12 cellular contexts compared by ENCODE assay signal in genomic region chr3:10816019-10816862, GRCh38. TPM values are rescaled to one million over a fixed set of nuclear protein-coding genes. Genes with fewer than 3 reads are reported as not detected.
DNase-seq lines count a peak whose midpoint lies in the region; ATAC-seq and TF ChIP-seq lines count a peak whose summit lies in the region.
"Had no signal": no experiment of that assay in that cellular context is flagged by ENCODE, and none has a peak within 500 bp of the region (broad histone marks: within the 10 kb centered on the region; RNA-seq: fewer than 3 reads in every experiment).

Gene SLC6A11, plus strand, starts transcription at chr3:10816228. Its CDS starts 38 bp downstream, at chr3:10816266.

- DNase-seq in PC-3 (peak; percentile 72), cardiac muscle cell (ENCODE audit: low read depth in 1 of 2, low spot score in 1 of 2) (peak; percentile 2 to 46), cerebellar nuclear complex (lab: John Stamatoyannopoulos, UW) (no peak)
- DNase-seq in activated CD4-positive, CD25-positive, alpha-beta regulatory T cell treated with anti-CD3 and anti-CD28 coated beads, Interleukin-2, amount 50 U/mL, for 72 hours, result no peak
- DNase-seq: activated CD4-positive, alpha-beta T cell treated with anti-CD3 and anti-CD28 coated beads for 4 hours; CD4-positive, alpha-beta T cell had no signal

- H3K79me2 ChIP-seq in PC-3 (ENCODE audit: low read length) (peaks cover 33% of the 10 kb centered on the region), parathyroid adenoma (no peaks in the 10 kb centered on the region)

- CTCF ChIA-PET in PC-3 (lab: Charles Lee), result no interaction called here

- BruUV-seq in PC-3 (replicated peaks; lab: Mats Ljungman, UMichigan), result no TSS peak

- H3K9me2 ChIP-seq in PC-3 (replicated peaks; ENCODE audit: low read length), result no peaks in the 10 kb centered on the region

- ATAC-seq in PC-3 (peak; percentile 71), HG03196 (IDR thresholded peaks at IDR 0.05; ENCODE audit: unreplicated experiment) (no peak), GM19397 (IDR thresholded peaks at IDR 0.05; ENCODE audit: unreplicated experiment) (no peak)

- H3K4me1 ChIP-seq in BLaER1 (peaks cover 12% of the 10 kb centered on the region), PC-3 (ENCODE audit: insufficient read depth, low read length) (peaks cover 34% of the 10 kb centered on the region), cardiac muscle cell (ENCODE audit: low read depth) (no peaks in the 10 kb centered on the region), parathyroid adenoma (no peaks in the 10 kb centered on the region)

- POLR2A ChIA-PET in PC-3 (lab: Charles Lee; ENCODE audit: unreplicated experiment), result interaction anchor here (0.6 to 1.5 kb wide), 2 partner anchors 43 to 161 kb away, joined by 3 to 6 read pairs; no protein-coding TSS in a partner anchor

- no peak within 1 kb of the TSS for H3K9ac ChIP-seq in BLaER1
- peak within 1 kb of the TSS; percentile 81 for H3K9ac ChIP-seq in PC-3 (ENCODE audit: low read length)
- no peak within 1 kb of the TSS for H3K9ac ChIP-seq in parathyroid adenoma

- peak within 1 kb of the TSS; percentile 60 for H3K4me3 ChIP-seq in BLaER1
- H3K4me3 ChIP-seq in PC-3 (ENCODE audit: low read length), result peak within 1 kb of the TSS; percentile 76
- peak within 1 kb of the TSS; percentile 24 for H3K4me3 ChIP-seq in cardiac muscle cell
- peak within 1 kb of the TSS; percentile 38 for H3K4me3 ChIP-seq in parathyroid adenoma (ENCODE audit: low read depth, low read length)

- H3K9me3 ChIP-seq in BLaER1 (no peaks in the 10 kb centered on the region), PC-3 (ENCODE audit: low read length) (no peaks in the 10 kb centered on the region), cardiac muscle cell (ENCODE audit: low read depth) (no peaks in the 10 kb centered on the region), parathyroid adenoma (ENCODE audit: control insufficient read depth, low read length) (no peaks in the 10 kb centered on the region)

- no peaks in the 10 kb centered on the region for H3K36me3 ChIP-seq in BLaER1
- H3K36me3 ChIP-seq in PC-3 (ENCODE audit: low read depth, low read length), result peaks cover 17% of the 10 kb centered on the region
- H3K36me3 ChIP-seq in cardiac muscle cell, result no peaks in the 10 kb centered on the region
- no peaks in the 10 kb centered on the region for H3K36me3 ChIP-seq in parathyroid adenoma (ENCODE audit: control insufficient read depth, insufficient read depth, low read length)

- TF ChIP-seq CTCF in PC-3 (conservative IDR thresholded peaks at IDR 0.05; ENCODE audit: low read depth, low read length) (no peak), cardiac muscle cell (IDR thresholded peaks at IDR 0.05; ENCODE audit: low read depth, low read length) (no peak), parathyroid adenoma (IDR thresholded peaks at IDR 0.05) (no peak)

- no peaks in the 10 kb centered on the region for H3F3A ChIP-seq in PC-3 (ENCODE audit: low read length, unreplicated experiment)

- H3K4me2 ChIP-seq in BLaER1, result peak within 1 kb of the TSS; percentile 90
- peak within 1 kb of the TSS; percentile 85 for H3K4me2 ChIP-seq in PC-3 (ENCODE audit: low read length)
- peak within 1 kb of the TSS; percentile 78 for H3K4me2 ChIP-seq in parathyroid adenoma (ENCODE audit: low read length)

- intact Hi-C loops in PC-3 (cut with micrococcal nuclease), result loop anchor here (10.0 kb wide), 1 partner anchor 69 kb away; no protein-coding TSS in a partner anchor

- no peaks in the 10 kb centered on the region; the same call in 1 of the 2 replicates for H4K20me1 ChIP-seq in BLaER1
- no peaks in the 10 kb centered on the region for H4K20me1 ChIP-seq in PC-3 (ENCODE audit: low read length)

- H3K27me3 ChIP-seq in BLaER1 (peaks cover 38% of the 10 kb centered on the region), PC-3 (ENCODE audit: low read length) (no peaks in the 10 kb centered on the region), cardiac muscle cell (peaks cover 80% of the 10 kb centered on the region), parathyroid adenoma (ENCODE audit: control insufficient read depth, insufficient read depth, low read length) (no peaks in the 10 kb centered on the region)

- peak within 1 kb of the TSS; percentile 75 for H2AFZ ChIP-seq in PC-3 (ENCODE audit: low read length)
- H2AFZ ChIP-seq in parathyroid adenoma, result peak within 1 kb of the TSS; percentile 91

- H3K27ac ChIP-seq in BLaER1, result no peak within 1 kb of the TSS
- H3K27ac ChIP-seq in PC-3 (ENCODE audit: low read length), result peak within 1 kb of the TSS; percentile 66
- H3K27ac ChIP-seq in cardiac muscle cell, result no peak within 1 kb of the TSS
- no peak within 1 kb of the TSS for H3K27ac ChIP-seq in parathyroid adenoma

RNA-seq across cellular contexts. Expression of gene SLC6A11, which starts in this region (rescaled TPM):
- total RNA-seq in PC-3 (2014; rRNA removed) (34.0 and 37.1 TPM in 2 replicates), cardiac muscle cell (0.04 and 0.18 TPM in 2 replicates)
- polyA plus RNA-seq in cardiac muscle cell, result not detected in 2 replicates
- total RNA-seq: CD4-positive, alpha-beta T cell; pulmonary artery endothelial cell had no signal
- polyA plus RNA-seq: IgD-negative memory B cell had no signal

Comparison
In these comparisons a context has a peak if more than half of its experiments do, and no peak if none do; other contexts are left out.
1. RNA of gene SLC6A11 (total RNA-seq): 34.0 to 37.1 TPM in PC-3; 0.04 to 0.18 TPM in cardiac muscle cell; every median in the first group is over 10 times any median in the second.
2. Peak in DNase-seq and H3K4me3 ChIP-seq in cardiac muscle cell; RNA of the gene not detected or under 1 TPM.
3. H3K4me3 ChIP-seq: peak in every context shown above with its lines; median percentile 76 in PC-3; 60 in BLaER1; 38 in parathyroid adenoma; 24 in cardiac muscle cell.
4. Peak in every context shown above with its lines, with median percentiles within 50 percentile points of each other: H3K4me2 ChIP-seq.